In the genomic region with DNA sequence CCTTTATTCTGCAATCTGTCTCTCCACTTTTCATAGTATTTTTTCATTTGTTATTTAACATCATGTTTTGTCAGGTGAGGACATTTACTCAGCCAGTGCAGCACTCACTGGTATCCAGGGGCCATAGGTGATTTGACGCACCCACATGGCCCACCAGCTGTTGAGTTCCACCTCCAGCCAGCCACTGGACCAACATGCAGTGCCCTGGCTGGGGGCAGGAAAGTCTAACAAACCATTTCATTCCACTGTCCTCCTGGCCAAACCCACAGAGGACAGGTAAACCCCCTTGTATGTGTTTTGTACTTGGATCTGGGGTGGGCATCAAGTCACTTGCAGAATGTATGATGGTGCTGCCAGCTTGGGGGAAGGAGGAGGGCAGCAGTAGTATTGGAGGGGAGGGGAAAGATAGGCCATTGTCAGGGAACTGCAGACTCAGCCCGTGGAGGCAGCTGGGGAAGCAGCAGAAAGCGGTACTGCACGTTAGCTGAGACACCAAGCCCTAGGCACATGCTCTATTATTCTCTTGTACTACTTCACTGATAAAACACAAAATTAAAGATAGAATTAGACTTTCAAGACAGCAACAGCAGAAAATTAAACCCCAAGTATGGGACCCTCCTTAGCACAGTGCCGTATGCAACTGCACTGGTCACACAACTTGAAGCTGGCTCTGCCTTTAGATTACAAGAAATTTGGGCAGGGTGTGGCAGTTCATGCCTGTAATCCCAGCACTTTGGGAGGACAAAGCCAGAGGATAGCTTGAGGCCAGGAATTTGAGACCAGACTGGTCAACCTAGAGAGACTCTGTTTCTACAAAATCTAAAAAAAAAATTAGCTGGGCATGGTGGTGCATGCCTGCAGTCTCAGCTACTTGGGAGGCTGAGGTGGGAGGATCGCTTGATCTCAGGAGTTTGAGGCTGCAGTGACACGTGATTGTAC, we compare ENCODE assay signal across 1 cellular context.
TF ChIP-seq lines count a peak whose summit lies in the region.

No MANE protein-coding gene starts in this region.

TF ChIP-seq in GM12891, 5 proteins besides CTCF, POLR2A, EP300 and RAD21:
- no peak for TF ChIP-seq PAX5 (IDR thresholded peaks at IDR 0.05; ENCODE audit: insufficient read depth, low read length, severe bottlenecking)
- no peak for TF ChIP-seq SPI1 (IDR thresholded peaks at IDR 0.05; ENCODE audit: low read depth, low read length)
- no peak for TF ChIP-seq TAF1 (IDR thresholded peaks at IDR 0.05; ENCODE audit: low read depth, low read length)
- TF ChIP-seq POU2F2 (IDR thresholded peaks at IDR 0.05; ENCODE audit: low read depth, low read length), result no peak
- TF ChIP-seq POLR2AphosphoS5 (IDR thresholded peaks at IDR 0.05; ENCODE audit: low read depth, low read length), result no peak
